Comparison of ENCODE assay signal across 8 cellular contexts in the genomic region with DNA sequence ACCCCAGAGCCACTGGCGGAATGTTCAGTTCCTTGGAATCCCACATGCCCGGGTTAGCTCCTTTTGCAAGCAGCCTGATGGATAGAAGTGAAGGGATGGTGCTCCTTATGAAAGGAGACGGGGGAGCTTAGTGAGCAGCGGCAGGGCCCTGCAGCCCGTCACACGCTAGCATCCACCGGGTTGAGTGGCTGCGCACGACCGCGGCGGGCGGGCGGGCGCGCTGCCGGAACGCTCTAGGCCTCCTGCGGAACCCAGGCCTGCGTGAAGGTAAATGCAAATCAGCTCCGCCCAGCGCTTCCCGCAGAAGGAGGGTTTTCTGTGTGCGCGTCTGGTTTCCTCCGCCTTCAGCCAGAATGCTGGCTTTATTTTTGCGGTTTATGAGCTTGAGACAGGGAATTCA. TPM values are rescaled to one million over a fixed set of nuclear protein-coding genes. Genes with fewer than 3 reads are reported as not detected.
A peak's percentile ranks its signal among the peaks of the same experiment; 100 is the strongest.
DNase-seq lines count a peak whose midpoint lies in the region; ATAC-seq and TF ChIP-seq lines count a peak whose summit lies in the region.

No MANE protein-coding gene starts in this region.

- ATAC-seq in GM18498 (IDR thresholded peaks at IDR 0.05; ENCODE audit: unreplicated experiment) (peak; percentile 61), naive B cell (ENCODE audit: low read depth in 2 of 2) (peak; percentile 97 to 98), GM19328 (IDR thresholded peaks at IDR 0.05; ENCODE audit: unreplicated experiment) (no peak), GM21528 (IDR thresholded peaks at IDR 0.05; ENCODE audit: low FRiP score, unreplicated experiment) (no peak)

- peak overlapping the region; percentile 38 for H3K4me3 Mint-ChIP-seq in MCF 10A (ENCODE audit: unreplicated experiment)
- H3K4me3 Mint-ChIP-seq in naive B cell = peak overlapping the region; percentile 77 to 84 (median 80)

- POLR2A ChIA-PET in MCF 10A (lab: Yijun Ruan, JAX) = interaction anchor here (0.7 to 1.5 kb wide), 3 partner anchors 21 to 52 kb away, joined by 3 to 6 read pairs (median 3); no protein-coding TSS in a partner anchor

- no peaks in the 10 kb centered on the region for H3K79me2 ChIP-seq in OCI-LY1 (ENCODE audit: insufficient read depth, low read length)

- no peak overlapping the region for H3K27ac ChIP-seq in OCI-LY1 (ENCODE audit: low read depth, low read length, poor library complexity, severe bottlenecking)

- H3K9me3 Mint-ChIP-seq in MCF 10A (ENCODE audit: unreplicated experiment) (no peaks in the 10 kb centered on the region), naive B cell (no peaks in the 10 kb centered on the region)

- no peaks in the 10 kb centered on the region for H3F3A ChIP-seq in OCI-LY1 (ENCODE audit: insufficient read depth, low read length)

- no peaks in the 10 kb centered on the region for H3K27me3 Mint-ChIP-seq in MCF 10A (ENCODE audit: insufficient read depth, unreplicated experiment)
- peaks cover 0 to 11% (median 6%) of the 10 kb centered on the region in 3 donors for H3K27me3 Mint-ChIP-seq in naive B cell

- H3K36me3 Mint-ChIP-seq in MCF 10A (ENCODE audit: insufficient read depth, unreplicated experiment) (no peaks in the 10 kb centered on the region), naive B cell (no peaks in the 10 kb centered on the region)

- no peaks in the 10 kb centered on the region for H3K36me3 ChIP-seq in OCI-LY1 (ENCODE audit: insufficient read depth, low read length)

- no peak overlapping the region; the same call in 1 of the 2 replicates for H3K9ac ChIP-seq in OCI-LY1 (ENCODE audit: low read length)

- no peaks in the 10 kb centered on the region for H3K9me2 ChIP-seq in OCI-LY1 (ENCODE audit: low read depth, low read length)

- BruUV-seq in MCF 10A (replicated peaks; lab: Mats Ljungman, UMichigan) = no TSS peak

- CTCF ChIA-PET in MCF 10A (lab: Yijun Ruan, JAX) = interaction anchor here (0.6 to 1.8 kb wide), 11 partner anchors 8 to 677 kb away, joined by 3 to 7 read pairs (median 4); no protein-coding TSS in a partner anchor

- no peak overlapping the region for H2AFZ ChIP-seq in OCI-LY1 (ENCODE audit: low read length)

- intact Hi-C loops in MCF 10A (cut with micrococcal nuclease) = no loop called here

- H3K9me3 ChIP-seq in OCI-LY1 (ENCODE audit: low read length) = no peaks in the 10 kb centered on the region

- TF ChIP-seq CTCF in OCI-LY1 (IDR thresholded peaks at IDR 0.05; ENCODE audit: low read length) (no peak), MCF 10A (IDR thresholded peaks at IDR 0.05; ENCODE audit: unreplicated experiment) (no peak)

- DNase-seq in MCF 10A (ENCODE audit: unreplicated experiment) (peak; percentile 42), naive B cell (peak; percentile 53), OCI-M2 (lab: John Stamatoyannopoulos, UW; ENCODE audit: unreplicated experiment) (no peak)
- no peak for DNase-seq in effector CD4-positive, alpha-beta T cell

- H3K27me3 ChIP-seq in OCI-LY1 (ENCODE audit: insufficient read depth, low read length) = no peaks in the 10 kb centered on the region

- H3K4me1 Mint-ChIP-seq in MCF 10A (ENCODE audit: insufficient read depth, unreplicated experiment) = peaks cover 11% of the 10 kb centered on the region
- peaks cover 5 to 18% (median 14%) of the 10 kb centered on the region in 3 donors for H3K4me1 Mint-ChIP-seq in naive B cell

- H3K27ac Mint-ChIP-seq in MCF 10A (ENCODE audit: low read depth, unreplicated experiment) (no peak overlapping the region), naive B cell (peak overlapping the region in 4 of 6 donors; percentile 25 to 88 (median 78))

- H3K4me1 ChIP-seq in OCI-LY1 (ENCODE audit: insufficient read depth, low read length, severe bottlenecking) = peaks cover 11% of the 10 kb centered on the region

- H3K4me2 ChIP-seq in OCI-LY1 (ENCODE audit: low read length) = peak overlapping the region; percentile 43

- no peaks in the 10 kb centered on the region for H4K20me1 ChIP-seq in OCI-LY1 (ENCODE audit: insufficient read depth, low read length)

- peak overlapping the region; percentile 29 for H3K4me3 ChIP-seq in OCI-LY1 (ENCODE audit: low read depth, low read length, poor library complexity, severe bottlenecking)

RNA-seq across cellular contexts. Expression of gene IL12B, which starts 19.8 kb away (rescaled TPM):
- total RNA-seq in MCF 10A (2022) = 0.14 and 0.15 TPM in 2 replicates
- polyA plus RNA-seq in naive B cell (ENCODE audit: low read depth in 6 of 6) = not detected

RNA-seq across cellular contexts. Expression of gene UBLCP1, which starts 47.4 kb away (rescaled TPM):
- 74.4 and 89.6 TPM in 2 replicates for total RNA-seq in MCF 10A (2022)
- 10 to 100 TPM; 48.4 to 69.5 (median 61.2) TPM for polyA plus RNA-seq in naive B cell (ENCODE audit: low read depth in 6 of 6)

Comparison
In these comparisons a context has a peak if more than half of its experiments do, and no peak if none do; other contexts are left out.
1. ATAC-seq: peak in GM18498 (single experiment) and naive B cell (2 of 2); none in GM19328 (single experiment) and GM21528 (single experiment).
2. DNase-seq: peak in MCF 10A (single experiment) and naive B cell (single experiment); none in effector CD4-positive, alpha-beta T cell (single experiment) and OCI-M2 (single experiment).